In genomic region chr17:21524211-21524591, GRCh38 we compare ENCODE assay signal across 20 cellular contexts.
DNase-seq lines count a peak whose midpoint lies in the region; ATAC-seq, FAIRE-seq and TF ChIP-seq lines count a peak whose summit lies in the region.
"Had no signal": no experiment of that assay in that cellular context is flagged by ENCODE, and none has a peak within 500 bp of the region (broad histone marks: within the 10 kb centered on the region; RNA-seq: fewer than 3 reads in every experiment).

No MANE protein-coding gene starts in this region.

- TF ChIP-seq CTCF in right atrium auricular region (IDR thresholded peaks at IDR 0.05) (no peak), gastrocnemius medialis (IDR thresholded peaks at IDR 0.05 in 4 of 5, conservative IDR thresholded peaks at IDR 0.05 in 1 of 5) (no peak)

- H3K9me3 ChIP-seq in right atrium auricular region (no peaks in the 10 kb centered on the region), gastrocnemius medialis (no peaks in the 10 kb centered on the region)
- H3K9me3 ChIP-seq: BLaER1, sigmoid colon, testis had no signal

- no peaks in the 10 kb centered on the region for H3K4me1 ChIP-seq in right atrium auricular region
- H3K4me1 ChIP-seq in gastrocnemius medialis: peaks cover 42 to 57% of the 10 kb centered on the region in 2 donors
- H3K4me1 ChIP-seq: BLaER1, testis had no signal

- intact Hi-C loops in gastrocnemius medialis (cut with DNase I; ENCODE audit: low total_unique reads): no loop called here

- peak; percentile 63 for DNase-seq in HTR-8/SVneo (ENCODE audit: insufficient read length, low spot score)
- DNase-seq in OCI-M1 (lab: John Stamatoyannopoulos, UW): peak; percentile 63
- DNase-seq in right atrium auricular region (ENCODE audit: low spot score): no peak
- peak; percentile 37 to 73 for DNase-seq in gastrocnemius medialis
- DNase-seq in activated T-cell treated with anti-CD3 and anti-CD28 coated beads, Interleukin-2, amount 50 U/mL, for 48 hours: no peak
- DNase-seq: activated CD4-positive, alpha-beta memory T cell treated with anti-CD3 and anti-CD28 coated beads for 36 hours; activated naive CD8-positive, alpha-beta T cell treated with anti-CD3 and anti-CD28 coated beads for 36 hours; NCI-H1417; NCI-H226; sigmoid colon; stimulated activated CD4-positive, alpha-beta T cell treated with anti-CD3 and anti-CD28 coated beads, Interleukin-4, amount 100 ng/mL, for 24 hours; testis had no signal

- TF ChIP-seq POLR2A in gastrocnemius medialis (IDR thresholded peaks at IDR 0.05): peak; percentile 29 to 34

- peak; percentile 99 for FAIRE-seq in HTR-8/SVneo (lab: Jason Lieb, UNC)
- FAIRE-seq: D721Med, H54, keratinocyte had no signal

- H3K27ac ChIP-seq in right atrium auricular region (peak overlapping the region; percentile 20 to 31), gastrocnemius medialis (peak overlapping the region; percentile 74 to 85 (median 81))
- H3K27ac ChIP-seq: BLaER1, RWPE1, sigmoid colon, testis had no signal

- no peaks in the 10 kb centered on the region for H3K27me3 ChIP-seq in right atrium auricular region
- no peaks in the 10 kb centered on the region for H3K27me3 ChIP-seq in gastrocnemius medialis
- H3K27me3 ChIP-seq: BLaER1, dorsolateral prefrontal cortex, sigmoid colon, testis had no signal

- peak overlapping the region in 1 of 2 donors; percentile 19 for H3K4me3 ChIP-seq in right atrium auricular region
- peak overlapping the region in 2 of 4 donors; percentile 9 to 18 for H3K4me3 ChIP-seq in gastrocnemius medialis
- H3K4me3 ChIP-seq: BLaER1, sigmoid colon, testis had no signal

- no peaks in the 10 kb centered on the region for H3K36me3 ChIP-seq in right atrium auricular region
- no peaks in the 10 kb centered on the region for H3K36me3 ChIP-seq in gastrocnemius medialis
- H3K36me3 ChIP-seq: sigmoid colon had no signal

- in situ Hi-C loops in gastrocnemius medialis (cut with MboI; ENCODE audit: low sequenced_read_pairs in 4 of 4): loop anchor here in 2 of 4 donors (25.0 kb wide), 2 partner anchors 212 to 412 kb away; no protein-coding TSS in a partner anchor

- ATAC-seq in gastrocnemius medialis (peak; percentile 94 to 95), HG03039 (IDR thresholded peaks at IDR 0.05; ENCODE audit: unreplicated experiment) (no peak), HG02571 (IDR thresholded peaks at IDR 0.05; ENCODE audit: unreplicated experiment) (no peak)

Comparison
In these comparisons a context has a peak if more than half of its experiments do, and no peak if none do; other contexts are left out.
1. DNase-seq: peak in HTR-8/SVneo (single experiment), OCI-M1 (single experiment) and gastrocnemius medialis (2 of 2); none in right atrium auricular region (single experiment) and activated T-cell treated with anti-CD3 and anti-CD28 coated beads, Interleukin-2, amount 50 U/mL, for 48 hours (0 of 2).
2. ATAC-seq: peak in gastrocnemius medialis (2 of 2); none in HG03039 (single experiment) and HG02571 (single experiment).